In the genomic region with DNA sequence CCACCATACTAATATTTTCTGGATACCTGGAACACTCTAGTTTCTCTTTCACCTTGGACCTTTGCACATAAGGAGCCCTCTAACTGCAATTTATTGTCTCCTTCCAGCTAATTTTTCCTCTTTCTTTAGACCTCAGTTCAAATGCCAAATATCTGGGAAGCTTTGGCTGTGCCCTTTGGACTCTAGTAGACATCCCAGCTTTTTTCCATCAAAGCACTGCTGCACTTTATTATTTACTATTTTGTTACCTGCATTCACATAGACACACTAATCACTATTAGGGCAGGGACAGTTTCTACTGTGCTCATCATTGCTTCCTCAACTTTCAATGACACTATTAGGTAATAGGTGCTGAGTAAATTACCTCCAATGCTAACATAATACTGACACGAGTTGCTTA, we compare ENCODE assay signal across 15 cellular contexts. TPM values are rescaled to one million over a fixed set of nuclear protein-coding genes. Genes with fewer than 3 reads are reported as not detected.
DNase-seq lines count a peak whose midpoint lies in the region; ATAC-seq and TF ChIP-seq lines count a peak whose summit lies in the region.
"Had no signal": no experiment of that assay in that cellular context is flagged by ENCODE, and none has a peak within 500 bp of the region (broad histone marks: within the 10 kb centered on the region; RNA-seq: fewer than 3 reads in every experiment).

No MANE protein-coding gene starts in this region.

- peaks cover 22% of the 10 kb centered on the region; the same call in 1 of the 2 replicates for H3F3A ChIP-seq in PC-9 (ENCODE audit: insufficient read depth, low read depth)

- H4K20me1 ChIP-seq in PC-9 (ENCODE audit: insufficient read depth) = no peaks in the 10 kb centered on the region

- ATAC-seq in activated CD8-positive, alpha-beta T cell treated with anti-CD3 and anti-CD28 coated beads, Interleukin-2, amount 10 ng/mL, durations not matched to agents 7 days and 5 days = no peak
- ATAC-seq in activated CD8-positive, alpha-beta T cell treated with anti-CD3 and anti-CD28 coated beads for 36 hours = no peak
- ATAC-seq in natural killer cell (no peak), HG03342 (IDR thresholded peaks at IDR 0.05; ENCODE audit: unreplicated experiment) (no peak)
- no peak for ATAC-seq in stimulated activated naive CD8-positive, alpha-beta T cell treated with anti-CD3 and anti-CD28 coated beads, Interleukin-15, Interleukin-2, amounts not matched to agents 100 U/mL and 50 U/mL, for 24 hours

- H3K36me3 Mint-ChIP-seq in activated CD8-positive, alpha-beta T cell treated with anti-CD3 and anti-CD28 coated beads, Interleukin-2, amount 10 ng/mL, durations not matched to agents 7 days and 5 days (ENCODE audit: low read depth) = peaks cover 57% of the 10 kb centered on the region
- peaks cover 30% of the 10 kb centered on the region for H3K36me3 Mint-ChIP-seq in activated CD8-positive, alpha-beta T cell treated with anti-CD3 and anti-CD28 coated beads for 36 hours (ENCODE audit: low read depth)
- H3K36me3 Mint-ChIP-seq in endodermal cell (ENCODE audit: low read depth) (peaks cover 45% of the 10 kb centered on the region), natural killer cell (no peaks in the 10 kb centered on the region)

- H3K27me3 ChIP-seq in PC-9 (ENCODE audit: insufficient read depth, low read depth) = no peaks in the 10 kb centered on the region
- H3K27me3 ChIP-seq in endodermal cell (ENCODE audit: control insufficient read depth, insufficient read depth, low read length, poor library complexity, severe bottlenecking) = no peaks in the 10 kb centered on the region
- no peaks in the 10 kb centered on the region for H3K27me3 ChIP-seq in prostate gland (replicated peaks; ENCODE audit: insufficient read depth)
- H3K27me3 ChIP-seq: cardiac muscle cell, sigmoid colon, stomach had no signal

- H3K27me3 Mint-ChIP-seq in activated CD8-positive, alpha-beta T cell treated with anti-CD3 and anti-CD28 coated beads, Interleukin-2, amount 10 ng/mL, durations not matched to agents 7 days and 5 days (ENCODE audit: low read depth) = no peaks in the 10 kb centered on the region
- no peaks in the 10 kb centered on the region for H3K27me3 Mint-ChIP-seq in activated CD8-positive, alpha-beta T cell treated with anti-CD3 and anti-CD28 coated beads for 36 hours
- H3K27me3 Mint-ChIP-seq in endodermal cell (ENCODE audit: insufficient read depth) = peaks cover 4% of the 10 kb centered on the region
- no peaks in the 10 kb centered on the region for H3K27me3 Mint-ChIP-seq in natural killer cell (ENCODE audit: low read depth in 2 of 2)

- intact Hi-C loops in activated CD8-positive, alpha-beta T cell treated with anti-CD3 and anti-CD28 coated beads for 36 hours (cut with micrococcal nuclease) = loop anchor here (10.0 kb wide), 1 partner anchor 51 kb away; the partner anchor contains the start of gene NDUFB6
- intact Hi-C loops in PC-9 (cut with micrococcal nuclease; ENCODE audit: unreplicated experiment) = no loop called here
- intact Hi-C loops in natural killer cell (cut with micrococcal nuclease) = no loop called here
- intact Hi-C loops in prostate gland (cut with DNase I) = loop anchor here (10.0 kb wide), 1 partner anchor 51 kb away; the partner anchor contains the start of gene NDUFB6

- H2AFZ ChIP-seq in PC-9 = no peak overlapping the region

- no peaks in the 10 kb centered on the region for H3K9me3 Mint-ChIP-seq in activated CD8-positive, alpha-beta T cell treated with anti-CD3 and anti-CD28 coated beads, Interleukin-2, amount 10 ng/mL, durations not matched to agents 7 days and 5 days (ENCODE audit: insufficient read depth)
- H3K9me3 Mint-ChIP-seq in activated CD8-positive, alpha-beta T cell treated with anti-CD3 and anti-CD28 coated beads for 36 hours = peaks cover 6% of the 10 kb centered on the region
- H3K9me3 Mint-ChIP-seq in endodermal cell = peaks cover 55% of the 10 kb centered on the region
- H3K9me3 Mint-ChIP-seq in natural killer cell = no peaks in the 10 kb centered on the region

- no TSS peak for BruUV-seq in PC-9 (replicated peaks; lab: Mats Ljungman, UMichigan)

- H3K9ac ChIP-seq in endodermal cell (ENCODE audit: extremely low read depth, low read length, poor library complexity, severe bottlenecking) = no peak overlapping the region

- peaks cover 61% of the 10 kb centered on the region for H3K4me1 Mint-ChIP-seq in activated CD8-positive, alpha-beta T cell treated with anti-CD3 and anti-CD28 coated beads, Interleukin-2, amount 10 ng/mL, durations not matched to agents 7 days and 5 days (ENCODE audit: low read depth)
- peaks cover 49% of the 10 kb centered on the region for H3K4me1 Mint-ChIP-seq in activated CD8-positive, alpha-beta T cell treated with anti-CD3 and anti-CD28 coated beads for 36 hours (ENCODE audit: low read depth)
- H3K4me1 Mint-ChIP-seq in endodermal cell (peaks cover 5% of the 10 kb centered on the region), natural killer cell (peaks cover 56 to 59% of the 10 kb centered on the region in 2 donors)

- CTCF ChIA-PET in activated CD8-positive, alpha-beta T cell treated with anti-CD3 and anti-CD28 coated beads, Interleukin-2, amount 10 ng/mL, durations not matched to agents 7 days and 5 days (lab: Charles Lee) = interaction anchor here (0.6 to 3.0 kb wide), 2 partner anchors 49 to 58 kb away, joined by 3 to 26 read pairs; partner anchors contain the start of gene NDUFB6
- CTCF ChIA-PET in activated CD8-positive, alpha-beta T cell treated with anti-CD3 and anti-CD28 coated beads for 36 hours (lab: Charles Lee) = interaction anchor here (3.3 kb wide), 1 partner anchor 145 kb away, joined by 44 read pairs; no protein-coding TSS in a partner anchor
- CTCF ChIA-PET in PC-9 (lab: Charles Lee) = no interaction called here

- H3K4me1 ChIP-seq in PC-9 (replicated peaks; ENCODE audit: insufficient read depth) (peaks cover 11% of the 10 kb centered on the region), endodermal cell (ENCODE audit: control insufficient read depth, insufficient read depth, low read length) (no peaks in the 10 kb centered on the region), prostate gland (replicated peaks) (no peaks in the 10 kb centered on the region)

- DNase-seq in activated CD8-positive, alpha-beta T cell treated with anti-CD3 and anti-CD28 coated beads, Interleukin-2, amount 10 ng/mL, durations not matched to agents 7 days and 5 days = no peak
- DNase-seq in activated CD8-positive, alpha-beta T cell treated with anti-CD3 and anti-CD28 coated beads for 36 hours = no peak
- no peak for DNase-seq in PC-9
- DNase-seq in endodermal cell = no peak
- DNase-seq in natural killer cell = no peak
- no peak for DNase-seq in stimulated activated naive CD8-positive, alpha-beta T cell treated with anti-CD3 and anti-CD28 coated beads, Interleukin-15, Interleukin-2, amounts not matched to agents 100 U/mL and 50 U/mL, for 24 hours
- DNase-seq in prostate gland (ENCODE audit: low spot score) = no peak
- DNase-seq: ACHN; activated CD8-positive, alpha-beta memory T cell treated with anti-CD3 and anti-CD28 coated beads, Interleukin-2, amount 50 U/mL, for 48 hours; NCI-H187; NCI-H510A; sigmoid colon; stomach had no signal

- 43% methylated on average over 1 of the region's 1 CpG; no CpG with 5 or more reads in 1 of the 2 experiments for whole genome bisulfite sequencing in endodermal cell (ENCODE audit: insufficient coverage in 1 of 2, insufficient read length in 1 of 2), 2 experiments
- WGBS in prostate gland = 82% methylated on average over 1 of the region's 1 CpG

- H3K9me2 ChIP-seq in PC-9 (ENCODE audit: insufficient read depth) = no peaks in the 10 kb centered on the region

- H3K9me3 ChIP-seq in PC-9 (ENCODE audit: insufficient read depth, low read depth) (no peaks in the 10 kb centered on the region), endodermal cell (ENCODE audit: control insufficient read depth, low read length) (peaks cover 55% of the 10 kb centered on the region), prostate gland (no peaks in the 10 kb centered on the region)
- H3K9me3 ChIP-seq: sigmoid colon had no signal

- H3K27ac ChIP-seq in PC-9 (no peak overlapping the region), endodermal cell (ENCODE audit: low read depth, low read length) (no peak overlapping the region), prostate gland (no peak overlapping the region)
- H3K27ac ChIP-seq: cardiac muscle cell had no signal

- no peak overlapping the region for H3K27ac Mint-ChIP-seq in activated CD8-positive, alpha-beta T cell treated with anti-CD3 and anti-CD28 coated beads, Interleukin-2, amount 10 ng/mL, durations not matched to agents 7 days and 5 days
- no peak overlapping the region for H3K27ac Mint-ChIP-seq in activated CD8-positive, alpha-beta T cell treated with anti-CD3 and anti-CD28 coated beads for 36 hours
- H3K27ac Mint-ChIP-seq in endodermal cell (no peak overlapping the region), natural killer cell (peak overlapping the region; percentile 79 to 96)

- H3K36me3 ChIP-seq in PC-9 (ENCODE audit: low read depth) = no peaks in the 10 kb centered on the region
- H3K36me3 ChIP-seq in endodermal cell (ENCODE audit: control insufficient read depth, insufficient read depth, low read length) = peaks cover 5% of the 10 kb centered on the region
- no peaks in the 10 kb centered on the region for H3K36me3 ChIP-seq in prostate gland
- H3K36me3 ChIP-seq: cardiac muscle cell, sigmoid colon, stomach had no signal

- no peak for TF ChIP-seq CTCF in activated CD8-positive, alpha-beta T cell treated with anti-CD3 and anti-CD28 coated beads for 36 hours (IDR thresholded peaks at IDR 0.05)
- TF ChIP-seq CTCF in PC-9 (conservative IDR thresholded peaks at IDR 0.05) = no peak
- TF ChIP-seq CTCF in endodermal cell (conservative IDR thresholded peaks at IDR 0.05) = no peak
- TF ChIP-seq CTCF in natural killer cell (IDR thresholded peaks at IDR 0.05) = no peak
- TF ChIP-seq CTCF in prostate gland (IDR thresholded peaks at IDR 0.05) = no peak

- H3K4me3 ChIP-seq in PC-9 = no peak overlapping the region; the same call in 1 of the 2 replicates
- peak overlapping the region; percentile 89 for H3K4me3 ChIP-seq in endodermal cell (ENCODE audit: low read length)
- H3K4me3 ChIP-seq in prostate gland = no peak overlapping the region
- H3K4me3 ChIP-seq: cardiac muscle cell had no signal

- H3K79me2 ChIP-seq in PC-9 (ENCODE audit: low read depth) = no peaks in the 10 kb centered on the region

- TF ChIP-seq POLR2A in prostate gland (IDR thresholded peaks at IDR 0.05) = no peak

- H3K4me3 Mint-ChIP-seq in activated CD8-positive, alpha-beta T cell treated with anti-CD3 and anti-CD28 coated beads, Interleukin-2, amount 10 ng/mL, durations not matched to agents 7 days and 5 days = peak overlapping the region; percentile 98
- no peak overlapping the region for H3K4me3 Mint-ChIP-seq in activated CD8-positive, alpha-beta T cell treated with anti-CD3 and anti-CD28 coated beads for 36 hours
- H3K4me3 Mint-ChIP-seq in endodermal cell (no peak overlapping the region), natural killer cell (peak overlapping the region; percentile 93)

- peak overlapping the region; percentile 81; the same call in 1 of the 2 replicates for H3K4me2 ChIP-seq in PC-9

- POLR2A ChIA-PET in activated CD8-positive, alpha-beta T cell treated with anti-CD3 and anti-CD28 coated beads, Interleukin-2, amount 10 ng/mL, durations not matched to agents 7 days and 5 days (lab: Charles Lee) = interaction anchor here (3.7 kb wide), 1 partner anchor 27 kb away, joined by 44 read pairs; the partner anchor contains the start of genes SMIM27 and TOPORS
- POLR2A ChIA-PET in activated CD8-positive, alpha-beta T cell treated with anti-CD3 and anti-CD28 coated beads for 36 hours (lab: Charles Lee) = no interaction called here
- POLR2A ChIA-PET in PC-9 (lab: Charles Lee; ENCODE audit: unreplicated experiment) = no interaction called here

RNA-seq across cellular contexts. Expression of gene RIGI, which starts 2.1 kb away (rescaled TPM):
- total RNA-seq in activated CD8-positive, alpha-beta T cell treated with anti-CD3 and anti-CD28 coated beads, Interleukin-2, amount 10 ng/mL, durations not matched to agents 7 days and 5 days = 10 to 100 TPM; 19.2 to 19.6 TPM
- 1 to 10 TPM; 5.4 to 5.6 TPM for total RNA-seq in activated CD8-positive, alpha-beta T cell treated with anti-CD3 and anti-CD28 coated beads for 36 hours
- total RNA-seq in PC-9 (2021) (3.9 and 4.2 TPM in 2 replicates), endodermal cell (10 to 100 TPM in 1 of 2 donors, 1 to 10 TPM in 1; 8.3 to 12.6 TPM), natural killer cell (10 to 100 TPM; 13.8 to 21.3 (median 15.7) TPM), prostate gland (1 to 10 TPM; 8.2 to 9.5 TPM)
- 4.5 TPM for polyA plus RNA-seq in endodermal cell (2013, experiment 1 of 2)
- polyA plus RNA-seq in endodermal cell (2013, experiment 2 of 2) = 4.8 TPM

RNA-seq across cellular contexts. Expression of gene SMIM27, which starts 28.2 kb away (rescaled TPM):
- total RNA-seq in activated CD8-positive, alpha-beta T cell treated with anti-CD3 and anti-CD28 coated beads, Interleukin-2, amount 10 ng/mL, durations not matched to agents 7 days and 5 days = 10 to 100 TPM; 15.6 to 17.1 TPM
- total RNA-seq in activated CD8-positive, alpha-beta T cell treated with anti-CD3 and anti-CD28 coated beads for 36 hours = 10 to 100 TPM; 28.0 to 30.9 TPM
- total RNA-seq in PC-9 (2021) = 8.0 and 8.2 TPM in 2 replicates
- total RNA-seq in endodermal cell = 10 to 100 TPM; 14.0 to 18.4 TPM
- 29.8 TPM for polyA plus RNA-seq in endodermal cell (2013, experiment 1 of 2)
- polyA plus RNA-seq in endodermal cell (2013, experiment 2 of 2) = 29.0 TPM
- 10 to 100 TPM; 17.7 to 22.8 (median 18.0) TPM for total RNA-seq in natural killer cell
- 1 to 10 TPM; 6.4 to 8.3 TPM for total RNA-seq in prostate gland

RNA-seq across cellular contexts. Expression of gene TOPORS, which starts 28.5 kb away (rescaled TPM):
- total RNA-seq in activated CD8-positive, alpha-beta T cell treated with anti-CD3 and anti-CD28 coated beads, Interleukin-2, amount 10 ng/mL, durations not matched to agents 7 days and 5 days = 10 to 100 TPM; 11.9 to 12.0 TPM
- 10 to 100 TPM; 13.3 to 14.2 TPM for total RNA-seq in activated CD8-positive, alpha-beta T cell treated with anti-CD3 and anti-CD28 coated beads for 36 hours
- total RNA-seq in PC-9 (2021) = 8.0 and 11.1 TPM in 2 replicates
- total RNA-seq in endodermal cell = 10 to 100 TPM; 25.4 to 29.5 TPM
- 19.8 TPM for polyA plus RNA-seq in endodermal cell (2013, experiment 1 of 2)
- 20.2 TPM for polyA plus RNA-seq in endodermal cell (2013, experiment 2 of 2)
- 10 to 100 TPM; 27.5 to 30.4 (median 29.8) TPM for total RNA-seq in natural killer cell
- 10 to 100 TPM; 18.2 to 27.2 TPM for total RNA-seq in prostate gland

RNA-seq across cellular contexts. Expression of gene NDUFB6, which starts 49.0 kb away (rescaled TPM):
- total RNA-seq in activated CD8-positive, alpha-beta T cell treated with anti-CD3 and anti-CD28 coated beads, Interleukin-2, amount 10 ng/mL, durations not matched to agents 7 days and 5 days = 10 to 100 TPM; 47.5 to 57.7 TPM
- total RNA-seq in activated CD8-positive, alpha-beta T cell treated with anti-CD3 and anti-CD28 coated beads for 36 hours = 10 to 100 TPM; 61.4 to 63.4 TPM
- total RNA-seq in PC-9 (2021) (46.9 and 49.6 TPM in 2 replicates), endodermal cell (10 to 100 TPM; 48.8 to 54.9 TPM), natural killer cell (10 to 100 TPM; 12.6 to 14.6 (median 13.3) TPM), prostate gland (10 to 100 TPM; 43.0 to 56.4 TPM)
- 71.7 TPM for polyA plus RNA-seq in endodermal cell (2013, experiment 1 of 2)
- 81.6 TPM for polyA plus RNA-seq in endodermal cell (2013, experiment 2 of 2)

Comparison
In these comparisons a context has a peak if more than half of its experiments do, and no peak if none do; other contexts are left out.
1. H3K4me3 Mint-ChIP-seq: peak in activated CD8-positive, alpha-beta T cell treated with anti-CD3 and anti-CD28 coated beads, Interleukin-2, amount 10 ng/mL, durations not matched to agents 7 days and 5 days (single experiment) and natural killer cell (single experiment); none in activated CD8-positive, alpha-beta T cell treated with anti-CD3 and anti-CD28 coated beads for 36 hours (single experiment) and endodermal cell (single experiment).
2. H3K27ac Mint-ChIP-seq: peak in natural killer cell (2 of 2); none in activated CD8-positive, alpha-beta T cell treated with anti-CD3 and anti-CD28 coated beads, Interleukin-2, amount 10 ng/mL, durations not matched to agents 7 days and 5 days (single experiment), activated CD8-positive, alpha-beta T cell treated with anti-CD3 and anti-CD28 coated beads for 36 hours (single experiment) and endodermal cell (single experiment).
3. intact Hi-C loops: an anchor here in activated CD8-positive, alpha-beta T cell treated with anti-CD3 and anti-CD28 coated beads for 36 hours (10.0 kb wide) and prostate gland (10.0 kb wide); none called in PC-9 and natural killer cell.